1 cellular context compared by ENCODE assay signal in genomic region chr10:4947039-4947634, GRCh38.
A peak's percentile ranks its signal among the peaks of the same experiment; 100 is the strongest.
TF ChIP-seq lines count a peak whose summit lies in the region.

No MANE protein-coding gene starts in this region.

TF ChIP-seq in HepG2, 621 proteins besides CTCF, POLR2A, EP300 and RAD21 (continued from another document and continues in another):
- no peak for TF ChIP-seq ZNF407 (CRISPR knock-in tag; IDR thresholded peaks at IDR 0.05; ENCODE audit: not compliant biosample characterization)
- no peak for TF ChIP-seq ATRX (CRISPR knock-in tag; IDR thresholded peaks at IDR 0.05; ENCODE audit: borderline replicate concordance)
- no peak for TF ChIP-seq HIC2 (CRISPR knock-in tag; IDR thresholded peaks at IDR 0.05; ENCODE audit: low read depth)
- TF ChIP-seq JUND (CRISPR knock-in tag; IDR thresholded peaks at IDR 0.05) = no peak
- no peak for TF ChIP-seq PHF20 (CRISPR knock-in tag; IDR thresholded peaks at IDR 0.05)
- no peak for TF ChIP-seq KLF6 (CRISPR knock-in tag; IDR thresholded peaks at IDR 0.05)
- no peak for TF ChIP-seq JARID2 (CRISPR knock-in tag; IDR thresholded peaks at IDR 0.05; ENCODE audit: insufficient replicate concordance)
- TF ChIP-seq MAF1 (CRISPR knock-in tag; IDR thresholded peaks at IDR 0.05; ENCODE audit: borderline replicate concordance) = no peak
- TF ChIP-seq ZC3H13 (CRISPR knock-in tag; IDR thresholded peaks at IDR 0.05) = no peak
- no peak for TF ChIP-seq PHF8 (CRISPR knock-in tag; IDR thresholded peaks at IDR 0.05)
- TF ChIP-seq GTF3A (CRISPR knock-in tag; conservative IDR thresholded peaks at IDR 0.05) = no peak
- no peak for TF ChIP-seq ZSCAN20 (CRISPR knock-in tag; IDR thresholded peaks at IDR 0.05; ENCODE audit: borderline replicate concordance)
- TF ChIP-seq, protein P1, sequence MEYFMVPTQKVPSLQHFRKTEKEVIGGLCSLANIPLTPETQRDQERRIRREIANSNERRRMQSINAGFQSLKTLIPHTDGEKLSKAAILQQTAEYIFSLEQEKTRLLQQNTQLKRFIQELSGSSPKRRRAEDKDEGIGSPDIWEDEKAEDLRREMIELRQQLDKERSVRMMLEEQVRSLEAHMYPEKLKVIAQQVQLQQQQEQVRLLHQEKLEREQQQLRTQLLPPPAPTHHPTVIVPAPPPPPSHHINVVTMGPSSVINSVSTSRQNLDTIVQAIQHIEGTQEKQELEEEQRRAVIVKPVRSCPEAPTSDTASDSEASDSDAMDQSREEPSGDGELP (IDR thresholded peaks at IDR 0.05; ENCODE audit: borderline replicate concordance, low read depth) = peak; percentile 55; the same call in 1 of the 2 replicates
- no peak for TF ChIP-seq YY1 (IDR thresholded peaks at IDR 0.05; ENCODE audit: insufficient read depth, insufficient replicate concordance, low read depth, low read length)
- no peak for TF ChIP-seq ZNF816 (CRISPR knock-in tag; IDR thresholded peaks at IDR 0.05; ENCODE audit: borderline replicate concordance)
- TF ChIP-seq DDIT3 (CRISPR knock-in tag; IDR thresholded peaks at IDR 0.05) = no peak
- TF ChIP-seq JUN (CRISPR knock-in tag; IDR thresholded peaks at IDR 0.05) = no peak
- no peak for TF ChIP-seq CCDC6 (CRISPR knock-in tag; IDR thresholded peaks at IDR 0.05)
- TF ChIP-seq ZBTB43 (CRISPR knock-in tag; conservative IDR thresholded peaks at IDR 0.05) = no peak
- TF ChIP-seq THAP8 (CRISPR knock-in tag; IDR thresholded peaks at IDR 0.05; ENCODE audit: borderline replicate concordance) = no peak
- TF ChIP-seq SMARCE1 (IDR thresholded peaks at IDR 0.05; ENCODE audit: borderline replicate concordance) = no peak
- 0 out of 2 replicates have a peak, but pooled peaks have one; percentile 13 for TF ChIP-seq ZFP90 (CRISPR knock-in tag; IDR thresholded peaks at IDR 0.05; ENCODE audit: borderline replicate concordance)
- no peak for TF ChIP-seq CERS6 (CRISPR knock-in tag; IDR thresholded peaks at IDR 0.05)
- TF ChIP-seq CBFB (CRISPR knock-in tag; IDR thresholded peaks at IDR 0.05) = no peak
- TF ChIP-seq DRAP1 (CRISPR knock-in tag; IDR thresholded peaks at IDR 0.05) = peak; percentile 57
- TF ChIP-seq KDM5B (CRISPR knock-in tag; IDR thresholded peaks at IDR 0.05; ENCODE audit: borderline replicate concordance) = no peak
- TF ChIP-seq CEBPZ (IDR thresholded peaks at IDR 0.05; ENCODE audit: low read length) = no peak
- TF ChIP-seq RBFOX2 (IDR thresholded peaks at IDR 0.05; ENCODE audit: low read depth, low read length) = no peak
- TF ChIP-seq RORA (CRISPR knock-in tag; IDR thresholded peaks at IDR 0.05) = no peak
- no peak for TF ChIP-seq MYPOP (CRISPR knock-in tag; IDR thresholded peaks at IDR 0.05)
- no peak for TF ChIP-seq ZNF414 (CRISPR knock-in tag; IDR thresholded peaks at IDR 0.05)
- no peak for TF ChIP-seq ZNF766 (CRISPR knock-in tag; IDR thresholded peaks at IDR 0.05; ENCODE audit: borderline replicate concordance)
- TF ChIP-seq THYN1 (CRISPR knock-in tag; IDR thresholded peaks at IDR 0.05; ENCODE audit: borderline replicate concordance, low read depth) = no peak
- no peak for TF ChIP-seq SMYD3 (CRISPR knock-in tag; IDR thresholded peaks at IDR 0.05)
- TF ChIP-seq ZNF598 (CRISPR knock-in tag; IDR thresholded peaks at IDR 0.05; ENCODE audit: borderline replicate concordance) = no peak
- TF ChIP-seq KDM1A (CRISPR knock-in tag; IDR thresholded peaks at IDR 0.05) = no peak
- no peak for TF ChIP-seq SP1 (IDR thresholded peaks at IDR 0.05)
- no peak for TF ChIP-seq SP1 (CRISPR knock-in tag; IDR thresholded peaks at IDR 0.05)
